ENCODE assay signal across 8 cellular contexts in the genomic region with DNA sequence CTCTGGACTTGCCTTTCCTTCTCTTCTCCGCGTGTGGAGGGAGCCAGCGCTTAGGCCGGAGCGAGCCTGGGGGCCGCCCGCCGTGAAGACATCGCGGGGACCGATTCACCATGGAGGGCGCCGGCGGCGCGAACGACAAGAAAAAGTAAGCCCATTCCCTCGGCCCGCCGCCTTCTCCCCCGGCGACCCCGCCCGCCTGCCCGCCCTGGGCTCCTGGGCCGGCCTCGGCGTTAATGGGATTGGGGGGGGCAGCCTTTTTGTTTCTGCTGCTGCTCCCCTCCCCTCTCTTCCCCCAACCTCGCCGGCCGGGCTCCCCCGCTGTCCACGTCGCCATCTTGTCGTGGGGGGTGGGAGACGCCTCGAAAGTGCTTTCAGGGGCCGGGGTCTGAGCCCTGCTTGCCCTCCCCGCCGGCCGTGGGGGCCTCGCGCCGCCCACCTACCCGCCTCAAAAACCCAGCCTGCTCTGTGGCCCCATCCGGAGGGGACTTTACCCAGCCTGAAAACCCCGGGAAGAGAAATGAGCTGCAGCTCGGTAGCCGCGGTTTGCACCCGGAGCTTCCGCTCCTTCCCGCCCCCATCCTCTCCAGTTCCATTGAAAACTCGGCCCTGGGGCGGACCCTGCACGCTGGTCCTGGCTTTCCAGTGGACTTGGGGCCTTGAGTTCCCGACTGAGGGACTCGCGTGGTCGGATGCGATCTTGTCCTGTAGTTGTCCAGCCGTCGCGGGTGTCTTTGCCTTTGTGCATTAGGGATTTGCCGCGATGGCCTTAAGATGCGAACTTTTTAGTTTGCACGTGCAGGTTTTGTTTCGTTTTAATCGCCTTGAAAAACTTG. TPM values are rescaled to one million over a fixed set of nuclear protein-coding genes. Genes with fewer than 3 reads are reported as not detected.
DNase-seq lines count a peak whose midpoint lies in the region; ATAC-seq and TF ChIP-seq lines count a peak whose summit lies in the region.

No MANE protein-coding gene starts in this region.

- POLR2A ChIA-PET in naive thymus-derived CD4-positive, alpha-beta T cell (lab: Charles Lee) = interaction anchor here (0.6 to 3.6 kb wide), 24 partner anchors 8 to 365 kb away, joined by 3 to 25 read pairs (median 6); no protein-coding TSS in a partner anchor

- H3K4me1 ChIP-seq in naive thymus-derived CD4-positive, alpha-beta T cell (ENCODE audit: control insufficient read depth in 2 of 2, insufficient read depth in 2 of 2, low read length in 2 of 2) = peaks cover 16 to 19% of the 10 kb centered on the region in 2 donors

- H3K9me3 Mint-ChIP-seq in naive thymus-derived CD4-positive, alpha-beta T cell = peaks cover 0 to 6% (median 0%) of the 10 kb centered on the region in 11 donors
- no peaks in the 10 kb centered on the region for H3K9me3 Mint-ChIP-seq in stimulated activated naive CD8-positive, alpha-beta T cell treated with anti-CD3 and anti-CD28 coated beads, Interleukin-15, amount 100 ng/mL, for 72 hours

- peak overlapping the region; percentile 95 to 99 (median 97) for H3K27ac Mint-ChIP-seq in naive thymus-derived CD4-positive, alpha-beta T cell
- peak overlapping the region; percentile 98 to 99 for H3K27ac Mint-ChIP-seq in stimulated activated naive CD8-positive, alpha-beta T cell treated with anti-CD3 and anti-CD28 coated beads, Interleukin-15, amount 100 ng/mL, for 72 hours

- peak; percentile 8 for ATAC-seq in GM19351 (IDR thresholded peaks at IDR 0.05; ENCODE audit: unreplicated experiment)
- peak; percentile 0 for ATAC-seq in naive thymus-derived CD4-positive, alpha-beta T cell
- ATAC-seq in stimulated activated naive CD8-positive, alpha-beta T cell treated with anti-CD3 and anti-CD28 coated beads, Interleukin-15, amount 100 ng/mL, for 72 hours = peak; percentile 26

- H3K27me3 Mint-ChIP-seq in naive thymus-derived CD4-positive, alpha-beta T cell = peaks cover 0 to 2% (median 0%) of the 10 kb centered on the region in 5 donors
- no peaks in the 10 kb centered on the region for H3K27me3 Mint-ChIP-seq in stimulated activated naive CD8-positive, alpha-beta T cell treated with anti-CD3 and anti-CD28 coated beads, Interleukin-15, amount 100 ng/mL, for 72 hours

- intact Hi-C loops in naive thymus-derived CD4-positive, alpha-beta T cell (cut with micrococcal nuclease) = loop anchor here (1.0 to 10.0 kb wide), 17 partner anchors 8 to 1451 kb away; partner anchors contain the start of genes PPM1A (in 2 of the 2), SNAPC1 (in 2 of the 2) and PRKCH (in 1 of the 2)

- H3K36me3 ChIP-seq in naive thymus-derived CD4-positive, alpha-beta T cell (ENCODE audit: control insufficient read depth in 2 of 3, insufficient read depth in 3 of 3, low read length in 3 of 3) = peaks cover 0 to 10% (median 0%) of the 10 kb centered on the region in 3 experiments

- TF ChIP-seq CTCF in HL-60 (IDR thresholded peaks at IDR 0.05; ENCODE audit: insufficient read depth, low read length) = no peak

- H3K9me3 ChIP-seq in naive thymus-derived CD4-positive, alpha-beta T cell (ENCODE audit: control insufficient read depth in 2 of 3, low read length in 3 of 3) = no peaks in the 10 kb centered on the region

- no peaks in the 10 kb centered on the region for H3K27me3 ChIP-seq in HL-60 (ENCODE audit: insufficient read depth, poor library complexity, severe bottlenecking)
- no peaks in the 10 kb centered on the region for H3K27me3 ChIP-seq in naive thymus-derived CD4-positive, alpha-beta T cell (ENCODE audit: control insufficient read depth in 2 of 2, insufficient read depth in 2 of 2, low read length in 2 of 2)

- H3K4me3 ChIP-seq in HL-60 (replicated peaks; ENCODE audit: insufficient read depth, low read length) = peak overlapping the region; percentile 86
- peak overlapping the region; percentile 92 for H3K4me3 ChIP-seq in naive thymus-derived CD4-positive, alpha-beta T cell (ENCODE audit: low read length)

- H3K27ac ChIP-seq in HL-60 (replicated peaks) = peak overlapping the region; percentile 96
- H3K27ac ChIP-seq in naive thymus-derived CD4-positive, alpha-beta T cell (ENCODE audit: low read depth, low read length) = peak overlapping the region; percentile 99

- peak; percentile 50 for DNase-seq in AG20443 (ENCODE audit: low spot score)
- peak in 1 of 2 experiments; percentile 47 for DNase-seq in HL-60 (ENCODE audit: low read depth in 1 of 2, low spot score in 1 of 2)
- peak; percentile 45 for DNase-seq in OCI-M1 (lab: John Stamatoyannopoulos, UW)
- DNase-seq in activated T-cell treated with anti-CD3 and anti-CD28 coated beads, Interleukin-2, amount 50 U/mL, for 48 hours = peak; percentile 75 to 78
- DNase-seq in fibroblast of gingiva (ENCODE audit: low read depth) = peak; percentile 43
- peak; percentile 22 to 77 (median 44) for DNase-seq in naive thymus-derived CD4-positive, alpha-beta T cell
- DNase-seq in stimulated activated naive CD8-positive, alpha-beta T cell treated with anti-CD3 and anti-CD28 coated beads, Interleukin-15, amount 100 ng/mL, for 72 hours = peak in 1 of 2 donors; percentile 73

- peak overlapping the region; percentile 95 to 99 (median 98) for H3K4me3 Mint-ChIP-seq in naive thymus-derived CD4-positive, alpha-beta T cell
- H3K4me3 Mint-ChIP-seq in stimulated activated naive CD8-positive, alpha-beta T cell treated with anti-CD3 and anti-CD28 coated beads, Interleukin-15, amount 100 ng/mL, for 72 hours = peak overlapping the region; percentile 94

- CTCF ChIA-PET in naive thymus-derived CD4-positive, alpha-beta T cell (lab: Charles Lee) = interaction anchor here (0.6 to 1.0 kb wide), 4 partner anchors 27 to 219 kb away, joined by 3 read pairs; no protein-coding TSS in a partner anchor

- H3K4me1 Mint-ChIP-seq in naive thymus-derived CD4-positive, alpha-beta T cell = peaks cover 39 to 69% (median 62%) of the 10 kb centered on the region in 7 donors
- peaks cover 47% of the 10 kb centered on the region for H3K4me1 Mint-ChIP-seq in stimulated activated naive CD8-positive, alpha-beta T cell treated with anti-CD3 and anti-CD28 coated beads, Interleukin-15, amount 100 ng/mL, for 72 hours

- peaks cover 0 to 33% (median 4%) of the 10 kb centered on the region in 5 donors for H3K36me3 Mint-ChIP-seq in naive thymus-derived CD4-positive, alpha-beta T cell

RNA-seq across cellular contexts. Expression of gene HIF1A, which starts 0.6 kb away (rescaled TPM):
- total RNA-seq in naive thymus-derived CD4-positive, alpha-beta T cell = 100 to 1,000 TPM in 4 of 5 experiments, 10 to 100 TPM in 1; 88.8 to 358 (median 143) TPM
- polyA plus RNA-seq in naive thymus-derived CD4-positive, alpha-beta T cell = 10 to 100 TPM; 75.1 to 98.4 TPM
